In genomic region chr11:96109265-96110030, GRCh38 we compare ENCODE assay signal across 23 cellular contexts.
A peak's percentile ranks its signal among the peaks of the same experiment; 100 is the strongest.
DNase-seq lines count a peak whose midpoint lies in the region; ATAC-seq, FAIRE-seq and TF ChIP-seq lines count a peak whose summit lies in the region.
"Had no signal": no experiment of that assay in that cellular context is flagged by ENCODE, and none has a peak within 500 bp of the region (broad histone marks: within the 10 kb centered on the region; RNA-seq: fewer than 3 reads in every experiment).

No MANE protein-coding gene starts in this region.

- no peaks in the 10 kb centered on the region for H3K36me3 Mint-ChIP-seq in MCF 10A (ENCODE audit: insufficient read depth, unreplicated experiment)

- H3K9me1 ChIP-seq in K562 (ENCODE audit: control insufficient read depth, insufficient read depth, low read length), result no peaks in the 10 kb centered on the region

- WGBS in K562 (ENCODE audit: insufficient coverage, low coverage, missing lambda C conversion rate), result 62% methylated on average over 8 of the region's 8 CpGs

- H3K27ac Mint-ChIP-seq in MCF 10A (ENCODE audit: low read depth, unreplicated experiment), result no peak overlapping the region
- H3K27ac Mint-ChIP-seq: B cell, HFFc6 had no signal

- H3K4me3 Mint-ChIP-seq in MCF 10A (ENCODE audit: unreplicated experiment), result no peak overlapping the region
- H3K4me3 Mint-ChIP-seq: B cell; CD4-positive, CD25-positive, alpha-beta regulatory T cell; HFFc6 had no signal

- peaks cover 4 to 5% of the 10 kb centered on the region in 2 donors for H3K4me1 ChIP-seq in breast epithelium
- H3K4me1 ChIP-seq in K562 (replicated peaks in 1 of 2; ENCODE audit: control insufficient read depth in 2 of 2, insufficient read depth in 2 of 2, low read length in 2 of 2), result peaks cover 4 to 28% of the 10 kb centered on the region in 2 experiments; a peak in 4 of 5 replicates
- H3K4me1 ChIP-seq in foreskin keratinocyte, result peaks cover 14% of the 10 kb centered on the region
- peaks cover 7 to 21% of the 10 kb centered on the region in 2 donors for H3K4me1 ChIP-seq in ascending aorta

- H3K4me2 ChIP-seq in K562 (ENCODE audit: insufficient read depth, low read length), result no peak overlapping the region

- POLR2A ChIA-PET in MCF 10A (lab: Yijun Ruan, JAX) (no interaction called here), K562 (lab: Yijun Ruan, JAX) (no interaction called here)

- no peak for FAIRE-seq in K562 (lab: Jason Lieb, UNC)
- FAIRE-seq: GM12891, H54, RCC 7860 had no signal

- H3K27me3 Mint-ChIP-seq in MCF 10A (ENCODE audit: insufficient read depth, unreplicated experiment), result no peaks in the 10 kb centered on the region
- H3K27me3 Mint-ChIP-seq: B cell; CD4-positive, CD25-positive, alpha-beta regulatory T cell had no signal

- H3K79me2 ChIP-seq in K562 (ENCODE audit: control insufficient read depth, insufficient read depth, low read length), result no peaks in the 10 kb centered on the region

- TF ChIP-seq POLR2A in breast epithelium (IDR thresholded peaks at IDR 0.05) (no peak), K562 (conservative IDR thresholded peaks at IDR 0.05) (no peak)

- TF ChIP-seq CTCF in breast epithelium (IDR thresholded peaks at IDR 0.05) (no peak), MCF 10A (IDR thresholded peaks at IDR 0.05; ENCODE audit: unreplicated experiment) (no peak), K562 (IDR thresholded peaks at IDR 0.05 in 2 of 3, conservative IDR thresholded peaks at IDR 0.05 in 1 of 3; ENCODE audit: insufficient read depth in 2 of 3, low read depth in 1 of 3, low read length in 3 of 3) (no peak), foreskin keratinocyte (conservative IDR thresholded peaks at IDR 0.05) (no peak), ascending aorta (IDR thresholded peaks at IDR 0.05) (no peak)

- H3K27ac ChIP-seq in breast epithelium (peak overlapping the region; percentile 2 to 52), K562 (ENCODE audit: extremely low read depth, low read depth, low read length) (no peak overlapping the region), foreskin keratinocyte (no peak overlapping the region), ascending aorta (no peak overlapping the region)
- H3K27ac ChIP-seq: 22Rv1, SK-N-MC had no signal

- no peak for ATAC-seq in K562
- peak; percentile 75 for ATAC-seq in foreskin keratinocyte
- ATAC-seq in HG03521 (IDR thresholded peaks at IDR 0.05; ENCODE audit: unreplicated experiment), result no peak

- H3K9ac ChIP-seq in K562 (ENCODE audit: insufficient read depth in 1 of 2, low read depth in 2 of 2, low read length in 2 of 2), result no peak overlapping the region

- H3K9me3 ChIP-seq in breast epithelium (no peaks in the 10 kb centered on the region), K562 (replicated peaks; ENCODE audit: control insufficient read depth, insufficient read depth, low read depth, low read length) (no peaks in the 10 kb centered on the region), ascending aorta (no peaks in the 10 kb centered on the region)
- H3K9me3 ChIP-seq: MG63 had no signal

- in situ Hi-C loops in K562 (cut with MboI), result no loop called here

- no peak for TF ChIP-seq EP300 in K562 (IDR thresholded peaks at IDR 0.05; ENCODE audit: low read length)

- H3K27me3 ChIP-seq in breast epithelium (no peaks in the 10 kb centered on the region), K562 (ENCODE audit: control insufficient read depth in 2 of 2, insufficient read depth in 2 of 2, low read length in 2 of 2) (no peaks in the 10 kb centered on the region), foreskin keratinocyte (no peaks in the 10 kb centered on the region), ascending aorta (no peaks in the 10 kb centered on the region)
- H3K27me3 ChIP-seq: MG63 had no signal

- H3K36me3 ChIP-seq in breast epithelium (no peaks in the 10 kb centered on the region), K562 (ENCODE audit: control insufficient read depth, insufficient read depth, low read length) (no peaks in the 10 kb centered on the region), ascending aorta (no peaks in the 10 kb centered on the region)
- H3K36me3 ChIP-seq: MG63 had no signal

- H3K9me3 Mint-ChIP-seq in MCF 10A (ENCODE audit: unreplicated experiment), result no peaks in the 10 kb centered on the region
- H3K9me3 Mint-ChIP-seq: CD4-positive, CD25-positive, alpha-beta regulatory T cell; HFFc6 had no signal

- CTCF ChIA-PET in MCF 10A (lab: Yijun Ruan, JAX) (interaction anchor here (0.6 to 0.7 kb wide), 3 partner anchors 12 to 244 kb away, joined by 3 to 4 read pairs (median 4); no protein-coding TSS in a partner anchor), K562 (lab: Yijun Ruan, JAX; ENCODE audit: low intra/inter-chr PET ratio) (no interaction called here)

- peaks cover 15% of the 10 kb centered on the region for H3K4me1 Mint-ChIP-seq in MCF 10A (ENCODE audit: insufficient read depth, unreplicated experiment)

- BruUV-seq in MCF 10A (replicated peaks; lab: Mats Ljungman, UMichigan) (no TSS peak), K562 (replicated peaks; lab: Mats Ljungman, UMichigan) (no TSS peak)

- H4K20me1 ChIP-seq in K562 (replicated peaks; ENCODE audit: control insufficient read depth, insufficient read depth, low read length), result no peaks in the 10 kb centered on the region

- DNase-seq in breast epithelium (ENCODE audit: low spot score in 2 of 2) (no peak), MCF 10A (ENCODE audit: unreplicated experiment) (no peak), K562 (ENCODE audit: extremely low read depth in 1 of 4, low spot score in 3 of 4) (no peak), foreskin keratinocyte (peak; percentile 78 to 88), ascending aorta (ENCODE audit: low spot score in 2 of 2) (no peak), AG08396 (ENCODE audit: low spot score) (no peak)
- no peak for DNase-seq in central memory CD4-positive, alpha-beta T cell
- DNase-seq: CD4-positive, CD25-positive, alpha-beta regulatory T cell; COR-L47; HFFc6; MG63; NCI-H1092; NCI-H146; NCI-H2029 treated with DMSO at 0.1 percent for 48 hours; NCI-H748 treated with DMSO at 0.1 percent for 48 hours; SHP77 had no signal

- intact Hi-C loops in breast epithelium (cut with DNase I; ENCODE audit: low total_unique reads), result no loop called here
- intact Hi-C loops in MCF 10A (cut with micrococcal nuclease), result no loop called here
- intact Hi-C loops in K562 (cut with micrococcal nuclease), result loop anchor here (5.0 kb wide), 1 partner anchor 43 kb away; no protein-coding TSS in a partner anchor
- intact Hi-C loops in ascending aorta (cut with DNase I), result loop anchor here (5.0 kb wide), 2 partner anchors 52 to 97 kb away; no protein-coding TSS in a partner anchor

- no peak overlapping the region for H2AFZ ChIP-seq in K562 (ENCODE audit: low read depth, low read length)

- H3K4me3 ChIP-seq in breast epithelium, result no peak overlapping the region
- H3K4me3 ChIP-seq in K562, result no peak overlapping the region
- H3K4me3 ChIP-seq in ascending aorta, result no peak overlapping the region
- H3K4me3 ChIP-seq: MG63, SK-N-MC had no signal

- no peak for TF ChIP-seq RAD21 in K562 (CRISPR knock-in tag; conservative IDR thresholded peaks at IDR 0.05 in 1 of 2, IDR thresholded peaks at IDR 0.05 in 1 of 2)

TF ChIP-seq in K562, 482 proteins besides CTCF, POLR2A, EP300 and RAD21:
- no peak for TF ChIP-seq ZFX (CRISPR knock-in tag; IDR thresholded peaks at IDR 0.05)
- no peak for TF ChIP-seq PHF21A (IDR thresholded peaks at IDR 0.05; ENCODE audit: borderline replicate concordance, low read depth)
- no peak for TF ChIP-seq ZNF239 (CRISPR knock-in tag; IDR thresholded peaks at IDR 0.05)
- no peak for TF ChIP-seq PBX2 (CRISPR knock-in tag; IDR thresholded peaks at IDR 0.05; ENCODE audit: low read depth)
- TF ChIP-seq PBX2 (tag; conservative IDR thresholded peaks at IDR 0.05; ENCODE audit: low read depth), result 0 out of 2 replicates have a peak, but pooled peaks have one; percentile 24
- TF ChIP-seq EP400 (IDR thresholded peaks at IDR 0.05), result no peak

Comparison
In these comparisons a context has a peak if more than half of its experiments do, and no peak if none do; other contexts are left out.
1. DNase-seq: peak in foreskin keratinocyte (2 of 2); none in breast epithelium (0 of 2), MCF 10A (single experiment), K562 (0 of 4), central memory CD4-positive, alpha-beta T cell (single experiment), ascending aorta (0 of 2) and AG08396 (single experiment).
2. H3K27ac ChIP-seq: peak in breast epithelium (2 of 2); none in K562 (single experiment), foreskin keratinocyte (single experiment) and ascending aorta (0 of 2).
3. intact Hi-C loops: an anchor here in K562 (5.0 kb wide) and ascending aorta (5.0 kb wide); none called in breast epithelium and MCF 10A.